In the genomic region with DNA sequence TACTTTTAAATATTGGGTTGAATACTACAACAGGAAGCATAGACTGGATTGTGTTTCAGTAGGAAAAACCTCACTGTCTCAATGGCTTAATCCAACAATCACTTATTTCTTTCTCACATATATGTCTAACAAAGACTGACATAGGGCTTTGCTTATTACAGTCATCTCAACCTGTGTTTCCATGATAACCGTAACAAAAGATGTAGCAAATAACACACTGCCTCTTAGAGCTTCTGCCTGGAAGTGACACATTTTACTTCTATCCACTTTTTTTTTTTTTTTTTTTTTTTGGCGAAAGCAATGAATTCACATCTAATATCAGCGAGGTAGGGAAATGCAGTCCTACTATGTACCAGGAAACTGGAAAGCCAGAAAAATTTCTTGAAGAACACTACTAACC, we compare ENCODE assay signal across 25 cellular contexts.
DNase-seq lines count a peak whose midpoint lies in the region; ATAC-seq and TF ChIP-seq lines count a peak whose summit lies in the region.
"Had no signal": no experiment of that assay in that cellular context is flagged by ENCODE, and none has a peak within 500 bp of the region (broad histone marks: within the 10 kb centered on the region; RNA-seq: fewer than 3 reads in every experiment).

No MANE protein-coding gene starts in this region.

- POLR2A ChIA-PET in IMR-90 (lab: Charles Lee; ENCODE audit: unreplicated experiment): no interaction called here

- H3K4ac ChIP-seq in IMR-90 (ENCODE audit: low read depth, low read length): no peak overlapping the region

- no peak overlapping the region for H3K9ac ChIP-seq in IMR-90 (ENCODE audit: low read depth, low read length)
- H3K9ac ChIP-seq: BLaER1 had no signal

- H3K27me3 ChIP-seq in IMR-90 (ENCODE audit: control insufficient read depth, insufficient read depth, low read length) (no peaks in the 10 kb centered on the region), BE2C (no peaks in the 10 kb centered on the region)
- H3K27me3 ChIP-seq: BLaER1, cardiac muscle cell, esophagus muscularis mucosa, vagina had no signal

- H3K36me3 Mint-ChIP-seq in activated T-helper 17 cell treated with anti-CD3 and anti-CD28 coated beads, Interleukin-2, amount 50 U/mL, for 72 hours (ENCODE audit: low read depth): no peaks in the 10 kb centered on the region
- H3K36me3 Mint-ChIP-seq: stimulated activated memory B cell treated with anti-CD40 and anti-IgM and Interleukin-4, amounts not matched to agents 10 μg/mL and 1 μg/mL and 100 μg/mL, for 72 hours had no signal

- CTCF ChIA-PET in IMR-90 (lab: Yijun Ruan, JAX): interaction anchor here (0.6 to 2.1 kb wide), 6 partner anchors 10 to 314 kb away, joined by 3 to 8 read pairs (median 4); no protein-coding TSS in a partner anchor

- no peak overlapping the region for H4K8ac ChIP-seq in IMR-90 (ENCODE audit: low read depth in 2 of 2, low read length in 2 of 2)

- no peak overlapping the region for H2AK9ac ChIP-seq in IMR-90 (replicated peaks; ENCODE audit: low read depth, low read length, poor library complexity)

- no CpG with 5 or more reads among the region's 3 CpGs for WGBS in IMR-90 (ENCODE audit: extremely low coverage in 2 of 2, insufficient read length in 1 of 2), 2 experiments

- H3K27ac Mint-ChIP-seq in activated T-helper 17 cell treated with anti-CD3 and anti-CD28 coated beads, Interleukin-2, amount 50 U/mL, for 72 hours: peak overlapping the region; percentile 1
- H3K27ac Mint-ChIP-seq: activated CD4-positive, alpha-beta T cell treated with anti-CD3 and anti-CD28 coated beads, Interleukin-2, amount 10 ng/mL, durations not matched to agents 7 days and 5 days; progenitor cell of endocrine pancreas; stimulated activated memory B cell treated with anti-CD40 and anti-IgM and Interleukin-4, amounts not matched to agents 10 μg/mL and 1 μg/mL and 100 μg/mL, for 72 hours had no signal

- peaks cover 30% of the 10 kb centered on the region for H3K4me1 Mint-ChIP-seq in activated T-helper 17 cell treated with anti-CD3 and anti-CD28 coated beads, Interleukin-2, amount 50 U/mL, for 72 hours

- no peak overlapping the region for H2BK20ac ChIP-seq in IMR-90 (ENCODE audit: low read depth, low read length)

- H3K56ac ChIP-seq in IMR-90 (ENCODE audit: extremely low read depth, insufficient read depth, low read length): no peak overlapping the region

- H3K9me3 ChIP-seq in IMR-90 (ENCODE audit: control insufficient read depth, insufficient read depth, low read length) (no peaks in the 10 kb centered on the region), BE2C (no peaks in the 10 kb centered on the region)
- H3K9me3 ChIP-seq: BLaER1, esophagus muscularis mucosa, vagina had no signal

- dilution Hi-C loops in IMR-90 (cut with HindIII; ENCODE audit: low sequenced_read_pairs, unreplicated experiment): no loop called here

- intact Hi-C loops in IMR-90 (cut with micrococcal nuclease): no loop called here

- peaks cover 8% of the 10 kb centered on the region for H3K4me1 ChIP-seq in IMR-90 (ENCODE audit: control insufficient read depth, insufficient read depth, low read length)
- no peaks in the 10 kb centered on the region for H3K4me1 ChIP-seq in BE2C

- H2BK15ac ChIP-seq in IMR-90 (ENCODE audit: low read depth, low read length): no peak overlapping the region

- no peaks in the 10 kb centered on the region for H3K79me1 ChIP-seq in IMR-90 (ENCODE audit: low read depth in 1 of 2, low read length in 2 of 2)

- H3K27me3 Mint-ChIP-seq in activated T-helper 17 cell treated with anti-CD3 and anti-CD28 coated beads, Interleukin-2, amount 50 U/mL, for 72 hours: no peaks in the 10 kb centered on the region
- H3K27me3 Mint-ChIP-seq: progenitor cell of endocrine pancreas; stimulated activated memory B cell treated with anti-CD40 and anti-IgM and Interleukin-4, amounts not matched to agents 10 μg/mL and 1 μg/mL and 100 μg/mL, for 72 hours had no signal

- no peak for TF ChIP-seq RAD21 in IMR-90 (IDR thresholded peaks at IDR 0.05; ENCODE audit: low read length)

- peak; percentile 75 for DNase-seq in DMS53 (lab: John Stamatoyannopoulos, UW)
- DNase-seq in DMS53 treated with DMSO at 0.1 percent for 48 hours (lab: John Stamatoyannopoulos, UW; ENCODE audit: unreplicated experiment): no peak
- DNase-seq in IMR-90: no peak
- DNase-seq in iris pigment epithelial cell (ENCODE audit: low read depth): peak; percentile 73
- DNase-seq in BE2C: no peak
- DNase-seq in effector CD4-positive, alpha-beta T cell: no peak
- DNase-seq in EL: no peak
- DNase-seq: 8988T; activated CD4-positive, alpha-beta T cell treated with anti-CD3 and anti-CD28 coated beads, Interleukin-2, amount 10 ng/mL, durations not matched to agents 7 days and 5 days; activated effector memory CD4-positive, alpha-beta T cell treated with Interleukin-2 at 50 U/mL for 16 hours; Calu3; left colon; midbrain; MV-4-11; NCI-H2029; NCI-H510A treated with DMSO at 0.1 percent for 48 hours; SIG-M5 had no signal

- H4K5ac ChIP-seq in IMR-90 (ENCODE audit: low read depth, low read length): no peak overlapping the region

- H2BK120ac ChIP-seq in IMR-90 (ENCODE audit: low read depth, low read length): 0 out of 2 replicates have a peak overlapping the region, but pooled peaks have one; percentile 44

- no peak overlapping the region for H3K18ac ChIP-seq in IMR-90 (ENCODE audit: low read depth, low read length)

- no peak for TF ChIP-seq POLR2A in IMR-90 (IDR thresholded peaks at IDR 0.05; ENCODE audit: low read depth, low read length)

- H3K4me2 ChIP-seq in IMR-90 (ENCODE audit: low read depth, low read length): no peak overlapping the region
- H3K4me2 ChIP-seq: BLaER1 had no signal

- no peaks in the 10 kb centered on the region for H3K9me3 Mint-ChIP-seq in activated T-helper 17 cell treated with anti-CD3 and anti-CD28 coated beads, Interleukin-2, amount 50 U/mL, for 72 hours
- H3K9me3 Mint-ChIP-seq: activated CD4-positive, alpha-beta T cell treated with anti-CD3 and anti-CD28 coated beads, Interleukin-2, amount 10 ng/mL, durations not matched to agents 7 days and 5 days; neural crest cell; stimulated activated memory B cell treated with anti-CD40 and anti-IgM and Interleukin-4, amounts not matched to agents 10 μg/mL and 1 μg/mL and 100 μg/mL, for 72 hours had no signal

- H2BK5ac ChIP-seq in IMR-90 (ENCODE audit: low read depth, low read length, poor library complexity, severe bottlenecking): no peak overlapping the region

- TF ChIP-seq CTCF in IMR-90 (conservative IDR thresholded peaks at IDR 0.05; ENCODE audit: low read depth, low read length) (no peak), BE2C (IDR thresholded peaks at IDR 0.05; ENCODE audit: low read depth, low read length) (no peak)

- ATAC-seq in IMR-90 (ENCODE audit: low read depth): no peak
- ATAC-seq in activated T-helper 17 cell treated with anti-CD3 and anti-CD28 coated beads, Interleukin-2, amount 50 U/mL, for 72 hours (replicated peaks): peak; percentile 38
- ATAC-seq: left colon; stimulated activated memory B cell treated with anti-CD40 and anti-IgM and Interleukin-4, amounts not matched to agents 10 μg/mL and 1 μg/mL and 100 μg/mL, for 72 hours had no signal

- H2AFZ ChIP-seq in IMR-90 (replicated peaks; ENCODE audit: low read length, poor library complexity): no peak overlapping the region

- no peak overlapping the region for H2AK5ac ChIP-seq in IMR-90 (ENCODE audit: low read depth, low read length)

- no peaks in the 10 kb centered on the region for H3K9me1 ChIP-seq in IMR-90 (ENCODE audit: insufficient read depth, low read length)

- H4K20me1 ChIP-seq in IMR-90 (ENCODE audit: insufficient read depth, low read length): no peaks in the 10 kb centered on the region
- H4K20me1 ChIP-seq: BLaER1 had no signal

- no peaks in the 10 kb centered on the region for H3K36me3 ChIP-seq in IMR-90 (ENCODE audit: control insufficient read depth, insufficient read depth, low read length)
- H3K36me3 ChIP-seq in BE2C: no peaks in the 10 kb centered on the region
- H3K36me3 ChIP-seq: BLaER1, cardiac muscle cell, esophagus muscularis mucosa, vagina had no signal

- peak overlapping the region; percentile 1 for H3K4me3 Mint-ChIP-seq in activated T-helper 17 cell treated with anti-CD3 and anti-CD28 coated beads, Interleukin-2, amount 50 U/mL, for 72 hours
- H3K4me3 Mint-ChIP-seq: activated CD4-positive, alpha-beta T cell treated with anti-CD3 and anti-CD28 coated beads, Interleukin-2, amount 10 ng/mL, durations not matched to agents 7 days and 5 days; neural crest cell; stimulated activated memory B cell treated with anti-CD40 and anti-IgM and Interleukin-4, amounts not matched to agents 10 μg/mL and 1 μg/mL and 100 μg/mL, for 72 hours had no signal

- H3K23ac ChIP-seq in IMR-90 (ENCODE audit: low read depth, low read length): no peak overlapping the region

- H4K91ac ChIP-seq in IMR-90 (ENCODE audit: insufficient read depth, low read depth, low read length): no peak overlapping the region; the same call in 1 of the 2 replicates

- in situ Hi-C loops in IMR-90 (cut with MboI; ENCODE audit: low sequenced_read_pairs): no loop called here

- no TSS peak for BruUV-seq in IMR-90 (replicated peaks; lab: Mats Ljungman, UMichigan)

- no peak overlapping the region for H3K27ac ChIP-seq in IMR-90 (ENCODE audit: insufficient read depth, low read length)
- H3K27ac ChIP-seq: BLaER1, cardiac muscle cell, esophagus muscularis mucosa, vagina had no signal

- H3K4me3 ChIP-seq in IMR-90 (ENCODE audit: insufficient read depth, low read depth, low read length) (no peak overlapping the region), BE2C (ENCODE audit: low read depth, low read length) (no peak overlapping the region)
- H3K4me3 ChIP-seq: BLaER1, cardiac muscle cell, esophagus muscularis mucosa, vagina had no signal

- no peak overlapping the region for H3K14ac ChIP-seq in IMR-90 (replicated peaks; ENCODE audit: low read depth, low read length)

TF ChIP-seq in IMR-90, 13 proteins besides CTCF, POLR2A, EP300 and RAD21 (continues in another document):
- TF ChIP-seq MAZ (IDR thresholded peaks at IDR 0.05; ENCODE audit: borderline replicate concordance, low read depth, low read length) (no peak), RCOR1 (IDR thresholded peaks at IDR 0.05; ENCODE audit: insufficient replicate concordance, low read length) (no peak), BHLHE40 (IDR thresholded peaks at IDR 0.05; ENCODE audit: low read depth, low read length) (no peak), NFE2L2 (IDR thresholded peaks at IDR 0.05; ENCODE audit: low read depth, low read length) (no peak)
- TF ChIP-seq, protein P1, sequence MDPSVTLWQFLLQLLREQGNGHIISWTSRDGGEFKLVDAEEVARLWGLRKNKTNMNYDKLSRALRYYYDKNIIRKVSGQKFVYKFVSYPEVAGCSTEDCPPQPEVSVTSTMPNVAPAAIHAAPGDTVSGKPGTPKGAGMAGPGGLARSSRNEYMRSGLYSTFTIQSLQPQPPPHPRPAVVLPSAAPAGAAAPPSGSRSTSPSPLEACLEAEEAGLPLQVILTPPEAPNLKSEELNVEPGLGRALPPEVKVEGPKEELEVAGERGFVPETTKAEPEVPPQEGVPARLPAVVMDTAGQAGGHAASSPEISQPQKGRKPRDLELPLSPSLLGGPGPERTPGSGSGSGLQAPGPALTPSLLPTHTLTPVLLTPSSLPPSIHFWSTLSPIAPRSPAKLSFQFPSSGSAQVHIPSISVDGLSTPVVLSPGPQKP (IDR thresholded peaks at IDR 0.05; ENCODE audit: borderline replicate concordance, low read depth, low read length): no peak

Comparison
In these comparisons a context has a peak if more than half of its experiments do, and no peak if none do; other contexts are left out.
1. DNase-seq: peak in DMS53 (single experiment) and iris pigment epithelial cell (single experiment); none in DMS53 treated with DMSO at 0.1 percent for 48 hours (single experiment), IMR-90 (single experiment), BE2C (single experiment), effector CD4-positive, alpha-beta T cell (single experiment) and EL (single experiment).